Comparison of ENCODE assay signal across 23 cellular contexts in the genomic region with DNA sequence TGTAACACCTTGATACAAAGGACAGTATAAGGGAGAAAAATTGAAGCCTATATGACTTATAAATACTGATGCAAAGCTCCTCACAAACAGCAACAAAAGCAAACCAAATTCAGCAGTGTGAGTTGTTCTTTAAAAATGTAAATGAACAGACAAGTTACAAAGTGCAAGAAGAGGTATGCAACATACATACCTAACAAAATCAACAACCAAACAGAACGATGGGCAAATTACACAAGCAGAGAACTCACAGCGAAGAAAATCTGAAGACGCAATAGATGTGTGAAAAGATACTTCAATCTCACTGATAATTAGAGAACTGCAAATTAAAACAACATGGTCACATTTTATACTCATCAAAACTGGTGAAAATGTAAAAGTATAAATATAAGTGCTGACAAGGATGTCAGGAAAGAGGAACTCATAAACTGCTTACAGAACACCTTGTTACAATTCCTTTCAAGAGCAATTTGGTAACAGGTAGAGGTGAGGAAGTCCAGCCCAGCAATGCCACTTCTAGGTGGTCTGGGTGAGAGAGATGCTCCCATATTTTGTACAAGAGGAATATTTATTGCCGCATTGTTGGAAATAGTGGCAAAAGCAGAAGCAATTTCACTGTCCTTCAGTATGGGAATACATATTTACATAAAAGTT. TPM values are rescaled to one million over a fixed set of nuclear protein-coding genes. Genes with fewer than 3 reads are reported as not detected.
DNase-seq lines count a peak whose midpoint lies in the region; ATAC-seq, FAIRE-seq and TF ChIP-seq lines count a peak whose summit lies in the region.
"Had no signal": no experiment of that assay in that cellular context is flagged by ENCODE, and none has a peak within 500 bp of the region (broad histone marks: within the 10 kb centered on the region; RNA-seq: fewer than 3 reads in every experiment).

No MANE protein-coding gene starts in this region.

- H3K4me2 ChIP-seq in IMR-90 (ENCODE audit: low read depth, low read length) (peak overlapping the region; percentile 62; the same call in 1 of the 2 replicates), K562 (ENCODE audit: insufficient read depth, low read length) (no peak overlapping the region), PC-3 (ENCODE audit: low read length) (no peak overlapping the region)

- in situ Hi-C loops in IMR-90 (cut with MboI; ENCODE audit: low sequenced_read_pairs) (no loop called here), K562 (cut with MboI) (no loop called here)

- no peak overlapping the region for H3K27ac Mint-ChIP-seq in activated CD4-positive, alpha-beta T cell treated with anti-CD3 and anti-CD28 coated beads, Interleukin-2, amount 10 ng/mL, durations not matched to agents 7 days and 5 days
- H3K27ac Mint-ChIP-seq: activated naive CD4-positive, alpha-beta T cell treated with anti-CD3 and anti-CD28 coated beads, Interleukin-2, amount 50 U/mL, for 24 hours had no signal

- H4K8ac ChIP-seq in IMR-90 (ENCODE audit: low read depth in 2 of 2, low read length in 2 of 2), result peak overlapping the region in 1 of 2 experiments; percentile 33; a peak in 2 of 4 replicates

- H3K79me2 ChIP-seq in K562 (ENCODE audit: control insufficient read depth, insufficient read depth, low read length) (peaks cover 96% of the 10 kb centered on the region), PC-3 (ENCODE audit: low read length) (peaks cover 96% of the 10 kb centered on the region)

- peak overlapping the region; percentile 82 for H2BK5ac ChIP-seq in IMR-90 (ENCODE audit: low read depth, low read length, poor library complexity, severe bottlenecking)

- peaks cover 32% of the 10 kb centered on the region for H3K4me1 Mint-ChIP-seq in activated CD4-positive, alpha-beta T cell treated with anti-CD3 and anti-CD28 coated beads, Interleukin-2, amount 10 ng/mL, durations not matched to agents 7 days and 5 days

- TF ChIP-seq RAD21 in IMR-90 (IDR thresholded peaks at IDR 0.05; ENCODE audit: low read length) (no peak), K562 (CRISPR knock-in tag; conservative IDR thresholded peaks at IDR 0.05 in 1 of 2, IDR thresholded peaks at IDR 0.05 in 1 of 2) (no peak)

- no peak for TF ChIP-seq EP300 in K562 (IDR thresholded peaks at IDR 0.05; ENCODE audit: low read length)

- H4K5ac ChIP-seq in IMR-90 (ENCODE audit: low read depth, low read length), result no peak overlapping the region

- ATAC-seq in IMR-90 (ENCODE audit: low read depth) (peak; percentile 37), K562 (no peak), PC-3 (no peak), left lobe of liver (no peak)
- ATAC-seq: HCT116 had no signal

- CTCF ChIA-PET in IMR-90 (lab: Yijun Ruan, JAX), result interaction anchor here (1.0 kb wide), 2 partner anchors 19 to 20 kb away, joined by 3 read pairs; no protein-coding TSS in a partner anchor
- CTCF ChIA-PET in K562 (lab: Yijun Ruan, JAX; ENCODE audit: low intra/inter-chr PET ratio), result no interaction called here
- CTCF ChIA-PET in PC-3 (lab: Charles Lee), result no interaction called here
- CTCF ChIA-PET in activated CD4-positive, alpha-beta T cell treated with anti-CD3 and anti-CD28 coated beads, Interleukin-2, amount 10 ng/mL, durations not matched to agents 7 days and 5 days (lab: Charles Lee), result interaction anchor here (0.6 to 1.0 kb wide), 2 partner anchors 18 to 1472 kb away, joined by 3 to 4 read pairs; no protein-coding TSS in a partner anchor

- H4K20me1 ChIP-seq in IMR-90 (ENCODE audit: insufficient read depth, low read length), result peaks cover 64% of the 10 kb centered on the region
- no peaks in the 10 kb centered on the region for H4K20me1 ChIP-seq in K562 (replicated peaks; ENCODE audit: control insufficient read depth, insufficient read depth, low read length)
- H4K20me1 ChIP-seq in PC-3 (ENCODE audit: low read length), result peaks cover 32% of the 10 kb centered on the region

- FAIRE-seq in K562 (lab: Jason Lieb, UNC), result no peak
- FAIRE-seq: islet of Langerhans had no signal

- no peak overlapping the region for H3K4me3 Mint-ChIP-seq in activated CD4-positive, alpha-beta T cell treated with anti-CD3 and anti-CD28 coated beads, Interleukin-2, amount 10 ng/mL, durations not matched to agents 7 days and 5 days
- H3K4me3 Mint-ChIP-seq: activated naive CD4-positive, alpha-beta T cell treated with anti-CD3 and anti-CD28 coated beads, Interleukin-2, amount 50 U/mL, for 24 hours; activated T-helper 1 cell treated with anti-CD3 and anti-CD28 coated beads, Interleukin-12 subunit alpha, Interleukin-12 subunit beta, Interleukin-2, Interleukin-4 antibody, amounts not matched to agents 30 ng/mL and 10 ng/mL and 1 ng/mL, durations not matched to agents 14 hours and 24 hours and 36 hours had no signal

- no CpG with 5 or more reads among the region's 4 CpGs for WGBS in IMR-90 (ENCODE audit: extremely low coverage in 2 of 2, insufficient read length in 1 of 2), 2 experiments
- WGBS in K562 (ENCODE audit: insufficient coverage, low coverage, missing lambda C conversion rate), result 86% methylated on average over 4 of the region's 4 CpGs

- peaks cover 2% of the 10 kb centered on the region for H3K36me3 Mint-ChIP-seq in activated CD4-positive, alpha-beta T cell treated with anti-CD3 and anti-CD28 coated beads, Interleukin-2, amount 10 ng/mL, durations not matched to agents 7 days and 5 days (ENCODE audit: low read depth)
- H3K36me3 Mint-ChIP-seq: activated naive CD4-positive, alpha-beta T cell treated with anti-CD3 and anti-CD28 coated beads, Interleukin-2, amount 50 U/mL, for 24 hours had no signal

- 0 out of 2 replicates have a peak overlapping the region, but pooled peaks have one; percentile 54 for H3K4ac ChIP-seq in IMR-90 (ENCODE audit: low read depth, low read length)

- peaks cover 0 to 27% of the 10 kb centered on the region in 2 experiments; a peak in 2 of 4 replicates for H3K79me1 ChIP-seq in IMR-90 (ENCODE audit: low read depth in 1 of 2, low read length in 2 of 2)

- H2BK20ac ChIP-seq in IMR-90 (ENCODE audit: low read depth, low read length), result no peak overlapping the region

- H3K4me3 ChIP-seq in IMR-90 (ENCODE audit: insufficient read depth, low read depth, low read length), result no peak overlapping the region
- H3K4me3 ChIP-seq in K562, result no peak overlapping the region
- H3K4me3 ChIP-seq in muscle layer of duodenum (ENCODE audit: low read depth in 1 of 2, low read length in 2 of 2), result no peak overlapping the region
- H3K4me3 ChIP-seq in tibial artery, result no peak overlapping the region
- no peak overlapping the region for H3K4me3 ChIP-seq in PC-3 (ENCODE audit: low read length)
- H3K4me3 ChIP-seq: MG63, ovary, SJCRH30 had no signal

- H3K27ac ChIP-seq in IMR-90 (ENCODE audit: insufficient read depth, low read length), result peak overlapping the region; percentile 71; the same call in 1 of the 2 replicates
- no peak overlapping the region for H3K27ac ChIP-seq in K562 (ENCODE audit: extremely low read depth, low read depth, low read length)
- peak overlapping the region; percentile 28 for H3K27ac ChIP-seq in muscle layer of duodenum (ENCODE audit: low read length)
- H3K27ac ChIP-seq in tibial artery, result peak overlapping the region; percentile 80 to 94
- H3K27ac ChIP-seq in PC-3 (ENCODE audit: low read length), result no peak overlapping the region
- H3K27ac ChIP-seq: ovary, SJCRH30 had no signal

- H3K9me3 ChIP-seq in IMR-90 (ENCODE audit: control insufficient read depth, insufficient read depth, low read length) (no peaks in the 10 kb centered on the region), K562 (replicated peaks; ENCODE audit: control insufficient read depth, insufficient read depth, low read depth, low read length) (no peaks in the 10 kb centered on the region), muscle layer of duodenum (ENCODE audit: control insufficient read depth in 1 of 2, low read length in 2 of 2) (no peaks in the 10 kb centered on the region), tibial artery (no peaks in the 10 kb centered on the region), PC-3 (ENCODE audit: low read length) (no peaks in the 10 kb centered on the region)
- H3K9me3 ChIP-seq: MG63, ovary, SJCRH30 had no signal

- H3K9me1 ChIP-seq in IMR-90 (ENCODE audit: insufficient read depth, low read length) (peaks cover 15% of the 10 kb centered on the region), K562 (ENCODE audit: control insufficient read depth, insufficient read depth, low read length) (no peaks in the 10 kb centered on the region)

- no TSS peak for BruUV-seq in IMR-90 (replicated peaks; lab: Mats Ljungman, UMichigan)
- BruUV-seq in K562 (replicated peaks; lab: Mats Ljungman, UMichigan), result no TSS peak
- BruUV-seq in PC-3 (replicated peaks; lab: Mats Ljungman, UMichigan), result no TSS peak

- TF ChIP-seq CTCF in IMR-90 (conservative IDR thresholded peaks at IDR 0.05; ENCODE audit: low read depth, low read length), result no peak
- TF ChIP-seq CTCF in K562 (IDR thresholded peaks at IDR 0.05 in 2 of 3, conservative IDR thresholded peaks at IDR 0.05 in 1 of 3; ENCODE audit: insufficient read depth in 2 of 3, low read depth in 1 of 3, low read length in 3 of 3), result no peak
- TF ChIP-seq CTCF in tibial artery (IDR thresholded peaks at IDR 0.05), result no peak
- TF ChIP-seq CTCF in PC-3 (conservative IDR thresholded peaks at IDR 0.05; ENCODE audit: low read depth, low read length), result no peak

- no peak overlapping the region for H2AK5ac ChIP-seq in IMR-90 (ENCODE audit: low read depth, low read length)

- peak overlapping the region; percentile 69; the same call in 1 of the 2 replicates for H3K18ac ChIP-seq in IMR-90 (ENCODE audit: low read depth, low read length)

- peaks cover 8% of the 10 kb centered on the region for H3K36me3 ChIP-seq in IMR-90 (ENCODE audit: control insufficient read depth, insufficient read depth, low read length)
- H3K36me3 ChIP-seq in K562 (ENCODE audit: control insufficient read depth, insufficient read depth, low read length), result peaks cover 49% of the 10 kb centered on the region
- H3K36me3 ChIP-seq in muscle layer of duodenum (ENCODE audit: control insufficient read depth in 1 of 2, insufficient read depth in 2 of 2, low read length in 2 of 2), result no peaks in the 10 kb centered on the region
- H3K36me3 ChIP-seq in tibial artery, result no peaks in the 10 kb centered on the region
- peaks cover 10% of the 10 kb centered on the region; the same call in 1 of the 2 replicates for H3K36me3 ChIP-seq in PC-3 (ENCODE audit: low read depth, low read length)
- H3K36me3 ChIP-seq: ovary, SJCRH30 had no signal

- POLR2A ChIA-PET in IMR-90 (lab: Charles Lee; ENCODE audit: unreplicated experiment) (no interaction called here), K562 (lab: Yijun Ruan, JAX) (interaction anchor here (1.2 to 2.5 kb wide), 3 partner anchors 10 to 18 kb away, joined by 5 to 7 read pairs (median 5); no protein-coding TSS in a partner anchor), PC-3 (lab: Charles Lee; ENCODE audit: unreplicated experiment) (no interaction called here)
- POLR2A ChIA-PET in activated CD4-positive, alpha-beta T cell treated with anti-CD3 and anti-CD28 coated beads, Interleukin-2, amount 10 ng/mL, durations not matched to agents 7 days and 5 days (lab: Charles Lee), result no interaction called here

- no peaks in the 10 kb centered on the region for H3K9me3 Mint-ChIP-seq in activated CD4-positive, alpha-beta T cell treated with anti-CD3 and anti-CD28 coated beads, Interleukin-2, amount 10 ng/mL, durations not matched to agents 7 days and 5 days
- H3K9me3 Mint-ChIP-seq: activated naive CD4-positive, alpha-beta T cell treated with anti-CD3 and anti-CD28 coated beads, Interleukin-2, amount 50 U/mL, for 24 hours; activated T-helper 1 cell treated with anti-CD3 and anti-CD28 coated beads, Interleukin-12 subunit alpha, Interleukin-12 subunit beta, Interleukin-2, Interleukin-4 antibody, amounts not matched to agents 30 ng/mL and 10 ng/mL and 1 ng/mL, durations not matched to agents 14 hours and 24 hours and 36 hours had no signal

- H3K27me3 ChIP-seq in IMR-90 (ENCODE audit: control insufficient read depth, insufficient read depth, low read length) (no peaks in the 10 kb centered on the region), K562 (ENCODE audit: control insufficient read depth in 2 of 2, insufficient read depth in 2 of 2, low read length in 2 of 2) (no peaks in the 10 kb centered on the region), muscle layer of duodenum (ENCODE audit: low read depth, low read length) (no peaks in the 10 kb centered on the region), tibial artery (no peaks in the 10 kb centered on the region), PC-3 (ENCODE audit: low read length) (no peaks in the 10 kb centered on the region)
- H3K27me3 ChIP-seq: brain microvascular endothelial cell, MG63, ovary, SJCRH30 had no signal

- intact Hi-C loops in IMR-90 (cut with micrococcal nuclease) (no loop called here), K562 (cut with micrococcal nuclease) (no loop called here), tibial artery (cut with DNase I; ENCODE audit: low total_unique reads) (no loop called here), PC-3 (cut with micrococcal nuclease) (no loop called here)

- dilution Hi-C loops in IMR-90 (cut with HindIII; ENCODE audit: low sequenced_read_pairs, unreplicated experiment), result no loop called here

- peak overlapping the region; percentile 37; the same call in 1 of the 2 replicates for H3K14ac ChIP-seq in IMR-90 (replicated peaks; ENCODE audit: low read depth, low read length)

- H2BK120ac ChIP-seq in IMR-90 (ENCODE audit: low read depth, low read length), result 0 out of 2 replicates have a peak overlapping the region, but pooled peaks have one; percentile 8

- H3K9ac ChIP-seq in IMR-90 (ENCODE audit: low read depth, low read length), result no peak overlapping the region; the same call in 1 of the 2 replicates
- no peak overlapping the region for H3K9ac ChIP-seq in K562 (ENCODE audit: insufficient read depth in 1 of 2, low read depth in 2 of 2, low read length in 2 of 2)
- no peak overlapping the region for H3K9ac ChIP-seq in PC-3 (ENCODE audit: low read length)

- H2AFZ ChIP-seq in IMR-90 (replicated peaks; ENCODE audit: low read length, poor library complexity), result no peak overlapping the region
- H2AFZ ChIP-seq in K562 (ENCODE audit: low read depth, low read length), result no peak overlapping the region
- no peak overlapping the region for H2AFZ ChIP-seq in PC-3 (ENCODE audit: low read length)

- H3K56ac ChIP-seq in IMR-90 (ENCODE audit: extremely low read depth, insufficient read depth, low read length), result 0 out of 2 replicates have a peak overlapping the region, but pooled peaks have one; percentile 29

- no peak overlapping the region for H4K91ac ChIP-seq in IMR-90 (ENCODE audit: insufficient read depth, low read depth, low read length)

- H3F3A ChIP-seq in PC-3 (ENCODE audit: low read length, unreplicated experiment), result peaks cover 4% of the 10 kb centered on the region

- TF ChIP-seq POLR2A in IMR-90 (IDR thresholded peaks at IDR 0.05; ENCODE audit: low read depth, low read length) (no peak), K562 (conservative IDR thresholded peaks at IDR 0.05) (no peak)

- peaks cover 18% of the 10 kb centered on the region for H3K4me1 ChIP-seq in IMR-90 (ENCODE audit: control insufficient read depth, insufficient read depth, low read length)
- H3K4me1 ChIP-seq in K562 (replicated peaks in 1 of 2; ENCODE audit: control insufficient read depth in 2 of 2, insufficient read depth in 2 of 2, low read length in 2 of 2), result peaks cover 9 to 44% of the 10 kb centered on the region in 2 experiments; a peak in 4 of 5 replicates
- peaks cover 11 to 37% of the 10 kb centered on the region in 2 donors for H3K4me1 ChIP-seq in muscle layer of duodenum (ENCODE audit: control insufficient read depth in 1 of 2, insufficient read depth in 2 of 2, low read length in 2 of 2)
- H3K4me1 ChIP-seq in tibial artery, result peaks cover 9 to 99% (median 42%) of the 10 kb centered on the region in 4 donors
- H3K4me1 ChIP-seq in PC-3 (ENCODE audit: insufficient read depth, low read length), result peaks cover 8% of the 10 kb centered on the region; the same call in 1 of the 2 replicates

- DNase-seq in IMR-90 (no peak), K562 (ENCODE audit: extremely low read depth in 1 of 4, low spot score in 3 of 4) (no peak), tibial artery (no peak), PC-3 (no peak), left lobe of liver (ENCODE audit: low spot score) (no peak)
- no peak for DNase-seq in activated CD4-positive, alpha-beta T cell treated with anti-CD3 and anti-CD28 coated beads, Interleukin-2, amount 10 ng/mL, durations not matched to agents 7 days and 5 days
- DNase-seq: activated CD4-positive, alpha-beta T cell treated with anti-CD3 and anti-CD28 coated beads for 4 hours; AML-193; brain microvascular endothelial cell; DMS79; hippocampal formation; MG63; NCI-H774; ovary; SJCRH30; stimulated activated CD4-positive, alpha-beta T cell treated with anti-CD3 and anti-CD28 coated beads, Interleukin-1b, Interleukin-23, amount 100 ng/mL, for 48 hours; stimulated activated naive CD4-positive, alpha-beta T cell; T-helper 1 cell had no signal

- no peaks in the 10 kb centered on the region for H3K9me2 ChIP-seq in PC-3 (replicated peaks; ENCODE audit: low read length)

- no peak overlapping the region for H2BK15ac ChIP-seq in IMR-90 (ENCODE audit: low read depth, low read length)

- H3K27me3 Mint-ChIP-seq in activated CD4-positive, alpha-beta T cell treated with anti-CD3 and anti-CD28 coated beads, Interleukin-2, amount 10 ng/mL, durations not matched to agents 7 days and 5 days, result peaks cover 3% of the 10 kb centered on the region
- H3K27me3 Mint-ChIP-seq: activated naive CD4-positive, alpha-beta T cell treated with anti-CD3 and anti-CD28 coated beads, Interleukin-2, amount 50 U/mL, for 24 hours had no signal

- H3K23ac ChIP-seq in IMR-90 (ENCODE audit: low read depth, low read length), result peak overlapping the region; percentile 60; the same call in 1 of the 2 replicates

- no peak overlapping the region for H2AK9ac ChIP-seq in IMR-90 (replicated peaks; ENCODE audit: low read depth, low read length, poor library complexity)

RNA-seq across cellular contexts. Expression of a gene that starts 47.3 kb away (rescaled TPM):
- 1,042 and 1,100 TPM in 2 replicates for total RNA-seq in IMR-90 (2012; rRNA removed)
- polyA plus RNA-seq in IMR-90 (2012; rRNA removed), result 591 and 675 TPM in 2 replicates
- 183 and 262 TPM in 2 replicates for polyA plus RNA-seq in IMR-90 (2012; cell fraction: cytosol; rRNA removed)
- polyA plus RNA-seq in IMR-90 (2012; cell fraction: nucleus; rRNA removed; ENCODE audit: low replicate concordance), result 145 and 350 TPM in 2 replicates
- total RNA-seq in K562 (2011; cell fraction: chromatin; rRNA removed; ENCODE audit: low replicate concordance), result 275 and 365 TPM in 2 replicates
- total RNA-seq in K562 (2011; cell fraction: nucleolus; rRNA removed), result 109 and 134 TPM in 2 replicates
- total RNA-seq in K562 (2011; cell fraction: nucleoplasm; rRNA removed), result 215 and 268 TPM in 2 replicates
- 118 and 123 TPM in 2 replicates for total RNA-seq in K562 (2014; rRNA removed)
- 154 and 166 TPM in 2 replicates for total RNA-seq in K562 (2014; rRNA removed; fragmentation: Illumina TruSeq; extraction: Trizol)
- total RNA-seq in K562 (2015; rRNA removed; fragmentation: Illumina TruSeq; extraction: Trizol), result 141 and 147 TPM in 2 replicates
- 206 TPM in 2 replicates for total RNA-seq in K562 (2021)
- polyA plus RNA-seq in K562 (2011; rRNA removed), result 265 and 280 TPM in 2 replicates
- polyA plus RNA-seq in K562 (2011; cell fraction: cytosol; rRNA removed), result 140 and 201 TPM in 2 replicates
- 132 and 151 TPM in 2 replicates for polyA plus RNA-seq in K562 (2011; cell fraction: nucleus; rRNA removed)
- polyA plus RNA-seq in K562 (2012), result 106 and 126 TPM in 2 replicates
- 142 and 159 TPM in 2 replicates for polyA plus RNA-seq in K562 (2014; fragmentation: Illumina TruSeq; extraction: Trizol)
- 10 to 100 TPM; 55.2 to 68.6 TPM for polyA plus RNA-seq in K562 (2014; fragmentation: Nextera tagmentation; extraction: Ambion mirVana)
- polyA plus RNA-seq in K562 (2014; rRNA removed), result 125 and 150 TPM in 2 replicates
- polyA minus RNA-seq in K562 (2011; rRNA and poly(A)+ RNA removed), result 667 and 775 TPM in 2 replicates
- 210 and 245 TPM in 2 replicates for polyA minus RNA-seq in K562 (2011; cell fraction: cytosol; rRNA and poly(A)+ RNA removed)
- polyA minus RNA-seq in K562 (2011; cell fraction: nucleus; rRNA and poly(A)+ RNA removed), result 85.0 and 160 TPM in 2 replicates
- total RNA-seq in PC-3 (2014; rRNA removed), result 159 and 179 TPM in 2 replicates
- 39.2 TPM for total RNA-seq in left lobe of liver
- 10 to 100 TPM; 38.5 to 41.3 TPM for total RNA-seq in activated CD4-positive, alpha-beta T cell treated with anti-CD3 and anti-CD28 coated beads, Interleukin-2, amount 10 ng/mL, durations not matched to agents 7 days and 5 days

RNA-seq across cellular contexts. Expression of a gene that starts 50.3 kb away (rescaled TPM):
- total RNA-seq in IMR-90 (2012; rRNA removed), result 2.8 and 3.2 TPM in 2 replicates
- polyA plus RNA-seq in IMR-90 (2012; rRNA removed), result 10.8 and 13.9 TPM in 2 replicates
- polyA plus RNA-seq in IMR-90 (2012; cell fraction: cytosol; rRNA removed), result 7.9 and 13.9 TPM in 2 replicates
- 29.8 and 69.7 TPM in 2 replicates for polyA plus RNA-seq in IMR-90 (2012; cell fraction: nucleus; rRNA removed; ENCODE audit: low replicate concordance)
- 0.35 and 0.79 TPM in 2 replicates for total RNA-seq in K562 (2011; cell fraction: chromatin; rRNA removed; ENCODE audit: low replicate concordance)
- total RNA-seq in K562 (2011; cell fraction: nucleolus; rRNA removed), result 1.1 and 1.5 TPM in 2 replicates
- 0.59 and 0.69 TPM in 2 replicates for total RNA-seq in K562 (2011; cell fraction: nucleoplasm; rRNA removed)
- 1.7 and 3.4 TPM in 2 replicates for total RNA-seq in K562 (2014; rRNA removed)
- 0.54 and 0.76 TPM in 2 replicates for total RNA-seq in K562 (2014; rRNA removed; fragmentation: Illumina TruSeq; extraction: Trizol)
- 10.2 TPM in 2 replicates for total RNA-seq in K562 (2015; rRNA removed; fragmentation: Illumina TruSeq; extraction: Trizol)
- total RNA-seq in K562 (2021), result 2.2 and 2.5 TPM in 2 replicates
- 1.4 and 1.6 TPM in 2 replicates for polyA plus RNA-seq in K562 (2011; rRNA removed)
- polyA plus RNA-seq in K562 (2011; cell fraction: cytosol; rRNA removed), result 1.9 and 6.8 TPM in 2 replicates
- 0.60 and 0.92 TPM in 2 replicates for polyA plus RNA-seq in K562 (2011; cell fraction: nucleus; rRNA removed)
- polyA plus RNA-seq in K562 (2012), result 9.4 and 9.9 TPM in 2 replicates
- polyA plus RNA-seq in K562 (2014; fragmentation: Illumina TruSeq; extraction: Trizol), result 3.3 and 3.9 TPM in 2 replicates
- under 1 TPM; 0.22 to 0.34 TPM for polyA plus RNA-seq in K562 (2014; fragmentation: Nextera tagmentation; extraction: Ambion mirVana)
- 1.2 and 2.8 TPM in 2 replicates for polyA plus RNA-seq in K562 (2014; rRNA removed)
- 0.48 and 1.1 TPM in 2 replicates for polyA minus RNA-seq in K562 (2011; rRNA and poly(A)+ RNA removed)
- polyA minus RNA-seq in K562 (2011; cell fraction: cytosol; rRNA and poly(A)+ RNA removed), result 0.91 and 0.95 TPM in 2 replicates
- polyA minus RNA-seq in K562 (2011; cell fraction: nucleus; rRNA and poly(A)+ RNA removed), result 0.27 and 0.44 TPM in 2 replicates
- total RNA-seq in PC-3 (2014; rRNA removed), result 0.63 and 0.73 TPM in 2 replicates
- total RNA-seq in left lobe of liver, result 2.4 TPM
- 100 to 1,000 TPM; 207 to 214 TPM for total RNA-seq in activated CD4-positive, alpha-beta T cell treated with anti-CD3 and anti-CD28 coated beads, Interleukin-2, amount 10 ng/mL, durations not matched to agents 7 days and 5 days

Comparison
In these comparisons a context has a peak if more than half of its experiments do, and no peak if none do; other contexts are left out.
1. H3K27ac ChIP-seq: peak in IMR-90 (single experiment), muscle layer of duodenum (single experiment) and tibial artery (2 of 2); none in K562 (single experiment) and PC-3 (single experiment).
2. RNA of a gene that starts 50.3 kb away (total RNA-seq): 207 to 214 TPM in activated CD4-positive, alpha-beta T cell treated with anti-CD3 and anti-CD28 coated beads, Interleukin-2, amount 10 ng/mL, durations not matched to agents 7 days and 5 days; 2.8 to 3.2 TPM in IMR-90, 2.4 TPM in left lobe of liver (single experiment), 0.35 to 10.2 TPM in K562 and 0.63 to 0.73 TPM in PC-3; every median in the first group is over 10 times any median in the second.
3. CTCF ChIA-PET loops: an anchor here in IMR-90 (1.0 kb wide) and activated CD4-positive, alpha-beta T cell treated with anti-CD3 and anti-CD28 coated beads, Interleukin-2, amount 10 ng/mL, durations not matched to agents 7 days and 5 days (0.6 to 1.0 kb wide); none called in K562 and PC-3.